In genomic region chr14:51369814-51370213, GRCh38 we compare ENCODE assay signal across 8 cellular contexts.
DNase-seq lines count a peak whose midpoint lies in the region; TF ChIP-seq lines count a peak whose summit lies in the region.
"Had no signal": no experiment of that assay in that cellular context is flagged by ENCODE, and none has a peak within 500 bp of the region (broad histone marks: within the 10 kb centered on the region; RNA-seq: fewer than 3 reads in every experiment).

No MANE protein-coding gene starts in this region.

- H3K27ac Mint-ChIP-seq in CD4-positive, alpha-beta memory T cell = no peak overlapping the region

- intact Hi-C loops in CD4-positive, alpha-beta memory T cell (cut with micrococcal nuclease) = loop anchor here (1.0 kb wide), 1 partner anchor 410 kb away; no protein-coding TSS in a partner anchor

- no peaks in the 10 kb centered on the region for H4K20me1 ChIP-seq in MM.1S (ENCODE audit: insufficient read depth, low read length)

- no peaks in the 10 kb centered on the region for H3K9me2 ChIP-seq in MM.1S (replicated peaks; ENCODE audit: insufficient read depth, low read length)

- DNase-seq in MM.1S (peak; percentile 10), cardiac fibroblast (ENCODE audit: low read depth in 2 of 2) (peak in 1 of 2 donors; percentile 27)
- peak; percentile 8 for DNase-seq in stimulated activated CD4-positive, alpha-beta T cell treated with anti-CD3 and anti-CD28 coated beads, Interleukin-12 subunit alpha, Interleukin-12 subunit beta, amount 100 ng/mL, for 4 hours
- DNase-seq in effector memory CD4-positive, alpha-beta T cell = no peak
- no peak for DNase-seq in central memory CD4-positive, alpha-beta T cell
- DNase-seq in CD4-positive, alpha-beta memory T cell = no peak
- DNase-seq: mesendoderm had no signal

- no peaks in the 10 kb centered on the region for H3K79me2 ChIP-seq in MM.1S (ENCODE audit: low read length)

- no peaks in the 10 kb centered on the region for H3K36me3 Mint-ChIP-seq in CD4-positive, alpha-beta memory T cell

- no peak overlapping the region for H3K4me3 Mint-ChIP-seq in CD4-positive, alpha-beta memory T cell

- H3K9me3 ChIP-seq in MM.1S (replicated peaks; ENCODE audit: insufficient read depth, low read length) = no peaks in the 10 kb centered on the region
- no peaks in the 10 kb centered on the region for H3K9me3 ChIP-seq in effector memory CD4-positive, alpha-beta T cell (ENCODE audit: control insufficient read depth, low read length)
- H3K9me3 ChIP-seq in CD4-positive, alpha-beta memory T cell (ENCODE audit: control insufficient read depth in 1 of 2, low read length in 2 of 2) = no peaks in the 10 kb centered on the region

- H3K9ac ChIP-seq in MM.1S (ENCODE audit: low read length) = no peak overlapping the region

- no peaks in the 10 kb centered on the region for H3K27me3 ChIP-seq in MM.1S (replicated peaks; ENCODE audit: insufficient read depth, low read length)
- no peaks in the 10 kb centered on the region for H3K27me3 ChIP-seq in effector memory CD4-positive, alpha-beta T cell (replicated peaks; ENCODE audit: control insufficient read depth, insufficient read depth, low read length, poor library complexity, severe bottlenecking)
- no peaks in the 10 kb centered on the region for H3K27me3 ChIP-seq in CD4-positive, alpha-beta memory T cell (ENCODE audit: insufficient read depth, low read length)

- no peaks in the 10 kb centered on the region for H3K9me3 Mint-ChIP-seq in CD4-positive, alpha-beta memory T cell

- no peaks in the 10 kb centered on the region for H3K4me1 ChIP-seq in MM.1S (ENCODE audit: low read length)
- no peaks in the 10 kb centered on the region for H3K4me1 ChIP-seq in effector memory CD4-positive, alpha-beta T cell (ENCODE audit: control insufficient read depth, insufficient read depth, low read length, poor library complexity, severe bottlenecking)
- H3K4me1 ChIP-seq in CD4-positive, alpha-beta memory T cell (ENCODE audit: insufficient read depth, low read length) = no peaks in the 10 kb centered on the region

- no peak overlapping the region for H2AFZ ChIP-seq in MM.1S (ENCODE audit: low read length)

- TF ChIP-seq CTCF in GM12873 (IDR thresholded peaks at IDR 0.05; ENCODE audit: insufficient read depth, low read depth, low read length, missing control alignments) = peak; percentile 55
- TF ChIP-seq CTCF in MM.1S (IDR thresholded peaks at IDR 0.05; ENCODE audit: low read length) = peak; percentile 46
- peak; percentile 12 for TF ChIP-seq CTCF in cardiac fibroblast (IDR thresholded peaks at IDR 0.05; ENCODE audit: low read depth, low read length)

- no peak overlapping the region for H3K27ac ChIP-seq in MM.1S (ENCODE audit: low read length)
- no peak overlapping the region for H3K27ac ChIP-seq in effector memory CD4-positive, alpha-beta T cell (ENCODE audit: insufficient read depth, low read length, poor library complexity, severe bottlenecking)
- H3K27ac ChIP-seq in CD4-positive, alpha-beta memory T cell (ENCODE audit: low read depth, low read length) = no peak overlapping the region

- no peaks in the 10 kb centered on the region for H3K4me1 Mint-ChIP-seq in CD4-positive, alpha-beta memory T cell

- H3K4me3 ChIP-seq in MM.1S (ENCODE audit: low read length) = no peak overlapping the region
- no peak overlapping the region for H3K4me3 ChIP-seq in cardiac fibroblast (replicated peaks in 1 of 2; ENCODE audit: low read depth in 2 of 2, low read length in 2 of 2)
- H3K4me3 ChIP-seq in effector memory CD4-positive, alpha-beta T cell (ENCODE audit: insufficient read depth, low read depth, low read length, poor library complexity, severe bottlenecking) = no peak overlapping the region
- no peak overlapping the region for H3K4me3 ChIP-seq in CD4-positive, alpha-beta memory T cell (ENCODE audit: low read length in 2 of 2)

- peaks cover 7 to 13% of the 10 kb centered on the region in 2 donors for H3K27me3 Mint-ChIP-seq in CD4-positive, alpha-beta memory T cell

- CTCF ChIA-PET in CD4-positive, alpha-beta memory T cell (lab: Charles Lee; ENCODE audit: partially characterized antibody) = interaction anchor here (1.3 to 1.7 kb wide), 3 partner anchors 14 to 410 kb away, joined by 3 to 4 read pairs (median 3); no protein-coding TSS in a partner anchor

- no peaks in the 10 kb centered on the region for H3K36me3 ChIP-seq in MM.1S (replicated peaks; ENCODE audit: insufficient read depth, low read length)
- H3K36me3 ChIP-seq in effector memory CD4-positive, alpha-beta T cell (ENCODE audit: control insufficient read depth, insufficient read depth, low read length) = no peaks in the 10 kb centered on the region
- H3K36me3 ChIP-seq in CD4-positive, alpha-beta memory T cell (ENCODE audit: insufficient read depth, low read length) = no peaks in the 10 kb centered on the region

- no peaks in the 10 kb centered on the region for H3F3A ChIP-seq in MM.1S (ENCODE audit: insufficient read depth, low read length)

- H3K4me2 ChIP-seq in MM.1S (ENCODE audit: low read depth, low read length) = no peak overlapping the region

- POLR2A ChIA-PET in CD4-positive, alpha-beta memory T cell (lab: Charles Lee; ENCODE audit: partially characterized antibody) = no interaction called here

Comparison
In these comparisons a context has a peak if more than half of its experiments do, and no peak if none do; other contexts are left out.
1. DNase-seq: peak in MM.1S (single experiment) and stimulated activated CD4-positive, alpha-beta T cell treated with anti-CD3 and anti-CD28 coated beads, Interleukin-12 subunit alpha, Interleukin-12 subunit beta, amount 100 ng/mL, for 4 hours (single experiment); none in effector memory CD4-positive, alpha-beta T cell (0 of 3), central memory CD4-positive, alpha-beta T cell (single experiment) and CD4-positive, alpha-beta memory T cell (0 of 5).
2. Peak in every context shown above with its lines, with median percentiles within 50 percentile points of each other: CTCF ChIP-seq.